Comparison of ENCODE assay signal across 5 cellular contexts in genomic region chr5:7289634-7290033, GRCh38.
DNase-seq lines count a peak whose midpoint lies in the region; ATAC-seq, FAIRE-seq and TF ChIP-seq lines count a peak whose summit lies in the region.
"Not testable (repeated sequence)": the region's sequence is repeated elsewhere in the genome, so short reads cannot be mapped to it uniquely, and the experiment has no call there.

No MANE protein-coding gene starts in this region.

- H3K79me1 ChIP-seq in H1 (ENCODE audit: low read depth, low read length), result not testable (repeated sequence)

- H2AK5ac ChIP-seq in H1 (ENCODE audit: low read depth, low read length), result not testable (repeated sequence)

- not testable (repeated sequence) for TF ChIP-seq POLR2A in H1 (IDR thresholded peaks at IDR 0.05; ENCODE audit: control extremely low read depth in 1 of 2, low read depth in 2 of 2, low read length in 2 of 2); testis (IDR thresholded peaks at IDR 0.05)

- H3K9ac ChIP-seq in H1 (replicated peaks in 1 of 4; ENCODE audit: extremely low read depth in 1 of 4, low read depth in 3 of 4, low read length in 3 of 4), result not testable (repeated sequence)

- not testable (repeated sequence) for TF ChIP-seq RAD21 in H1 (IDR thresholded peaks at IDR 0.05 in 1 of 2, conservative IDR thresholded peaks at IDR 0.05 in 1 of 2; ENCODE audit: low read depth in 2 of 2, low read length in 2 of 2)

- H3K18ac ChIP-seq in H1 (ENCODE audit: extremely low read depth, low read length), result not testable (repeated sequence)

- DNase-seq in Daoy (ENCODE audit: low read depth) (peak; percentile 79), MG63 (peak; percentile 7), testis (peak; percentile 58)
- DNase-seq in WTC11 (ENCODE audit: low spot score); H1 (ENCODE audit: low read depth in 1 of 2, low spot score in 2 of 2): not testable (repeated sequence)

- not testable (repeated sequence) for H2BK20ac ChIP-seq in H1 (ENCODE audit: low read length)

- peaks cover 25% of the 10 kb centered on the region for H3K4me1 Mint-ChIP-seq in WTC11

- H4K91ac ChIP-seq in H1 (replicated peaks; ENCODE audit: insufficient read length, low read length), result not testable (repeated sequence)

- not testable (repeated sequence) for H3K27ac Mint-ChIP-seq in WTC11

- 97% methylated on average over 34 of the region's 46 CpGs; no CpG with 5 or more reads in 1 of the 2 experiments for WGBS in H1 (ENCODE audit: extremely low coverage in 1 of 2, insufficient coverage in 1 of 2, insufficient read length in 1 of 2, insufficient replicate concordance in 2 of 2, low coverage in 1 of 2, low lambda C conversion rate in 2 of 2, missing lambda C conversion rate in 1 of 2), 2 experiments
- WGBS in testis, 2 donors, result 66 to 82% methylated on average over 21 to 45 of the region's 46 CpGs

- not testable (repeated sequence) for H3K27ac ChIP-seq in H1 (ENCODE audit: low read depth, low read length)
- peak overlapping the region in 1 of 2 donors; percentile 6 for H3K27ac ChIP-seq in testis

- CTCF ChIA-PET in WTC11 (lab: Charles Lee); H1 (lab: Charles Lee; ENCODE audit: partially characterized antibody): not testable (repeated sequence)

- not testable (repeated sequence) for H3K36me3 ChIP-seq in MG63; H1 (ENCODE audit: control insufficient read depth in 2 of 4, insufficient read depth in 4 of 4, low read length in 3 of 4); testis (ENCODE audit: low read depth, missing control alignments)

- H2BK120ac ChIP-seq in H1 (replicated peaks; ENCODE audit: low read depth, low read length), result not testable (repeated sequence)

- not testable (repeated sequence) for H3K56ac ChIP-seq in H1 (replicated peaks; ENCODE audit: insufficient read length, low read depth, low read length)

- H3K4me3 Mint-ChIP-seq in WTC11, result not testable (repeated sequence)

- not testable (repeated sequence) for H3K23ac ChIP-seq in H1 (ENCODE audit: insufficient read length)

- TF ChIP-seq CTCF in WTC11 (IDR thresholded peaks at IDR 0.05); H1 (IDR thresholded peaks at IDR 0.05; ENCODE audit: control extremely low read depth in 1 of 3, insufficient read depth in 1 of 3, low read depth in 1 of 3, low read length in 3 of 3); testis (IDR thresholded peaks at IDR 0.05): not testable (repeated sequence)

- H3K4ac ChIP-seq in H1 (replicated peaks; ENCODE audit: insufficient read length, low read depth, low read length), result not testable (repeated sequence)

- not testable (repeated sequence) for H2BK12ac ChIP-seq in H1 (ENCODE audit: low read depth, low read length)

- H3K4me1 ChIP-seq in H1 (replicated peaks in 1 of 4; ENCODE audit: control insufficient read depth in 3 of 4, insufficient read depth in 4 of 4, low read length in 3 of 4); testis: not testable (repeated sequence)

- H4K8ac ChIP-seq in H1 (ENCODE audit: extremely low read depth, insufficient read depth, low read length), result not testable (repeated sequence)

- POLR2A ChIA-PET in WTC11 (lab: Charles Lee); H1 (lab: Charles Lee; ENCODE audit: partially characterized antibody): not testable (repeated sequence)

- H3K9me3 Mint-ChIP-seq in WTC11, result not testable (repeated sequence)

- H3K14ac ChIP-seq in H1 (ENCODE audit: insufficient read length), result not testable (repeated sequence)

- peak; percentile 70 for ATAC-seq in WTC11

- not testable (repeated sequence) for H3K4me3 ChIP-seq in MG63; H1 (ENCODE audit: extremely low read depth in 1 of 4, insufficient read depth in 2 of 4, low read depth in 3 of 4, low read length in 4 of 4)
- peak overlapping the region; percentile 31 to 36 for H3K4me3 ChIP-seq in testis

- not testable (repeated sequence) for H2BK15ac ChIP-seq in H1 (ENCODE audit: low read length)

- H3K27me3 ChIP-seq in MG63; H1 (replicated peaks in 1 of 4; ENCODE audit: control insufficient read depth in 3 of 4, extremely low read depth in 1 of 4, insufficient read depth in 3 of 4, low read length in 3 of 4); testis: not testable (repeated sequence)

- intact Hi-C loops in testis (cut with DNase I; ENCODE audit: low total_unique reads), result not testable (repeated sequence)

- not testable (repeated sequence) for H2BK5ac ChIP-seq in H1 (ENCODE audit: low read depth, low read length)

- not testable (repeated sequence) for FAIRE-seq in H1 (lab: Jason Lieb, UNC)

- not testable (repeated sequence) for H3K9me3 ChIP-seq in MG63; H1 (ENCODE audit: insufficient read depth in 2 of 2, low read depth in 1 of 2, low read length in 1 of 2); testis

- H3K36me3 Mint-ChIP-seq in WTC11, result not testable (repeated sequence)

- not testable (repeated sequence) for TF ChIP-seq EP300 in H1 (IDR thresholded peaks at IDR 0.05; ENCODE audit: borderline replicate concordance in 1 of 2, low read depth in 2 of 2, low read length in 2 of 2)

- not testable (repeated sequence) for H4K5ac ChIP-seq in H1 (ENCODE audit: insufficient read length, low read depth, low read length)

- H3K79me2 ChIP-seq in H1 (ENCODE audit: control insufficient read depth in 1 of 2, insufficient read depth in 2 of 2, low read length in 2 of 2), result not testable (repeated sequence)

- H3K4me2 ChIP-seq in H1 (ENCODE audit: insufficient read depth in 1 of 2, low read depth in 2 of 2, low read length in 2 of 2), result not testable (repeated sequence)

- H4K20me1 ChIP-seq in H1 (replicated peaks in 1 of 2; ENCODE audit: control insufficient read depth in 1 of 2, insufficient read depth in 2 of 2, low read length in 2 of 2), result not testable (repeated sequence)

- not testable (repeated sequence) for H3K23me2 ChIP-seq in H1 (ENCODE audit: low read depth, low read length)

- not testable (repeated sequence) for H3K27me3 Mint-ChIP-seq in WTC11 (ENCODE audit: low read depth)

- not testable (repeated sequence) for H2AFZ ChIP-seq in H1 (ENCODE audit: low read length)

TF ChIP-seq in H1, 55 proteins besides CTCF, POLR2A, EP300 and RAD21:
- peak; percentile 57; the same call in 1 of the 2 replicates for TF ChIP-seq E2F6 (IDR thresholded peaks at IDR 0.05)
TF ChIP-seq in H1: peak in this region for 1; not testable (repeated sequence) for 54.
